Comparison of ENCODE assay signal across 8 cellular contexts in genomic region chr5:9545959-9546851, GRCh38. TPM values are rescaled to one million over a fixed set of nuclear protein-coding genes. Genes with fewer than 3 reads are reported as not detected.
A peak's percentile ranks its signal among the peaks of the same experiment; 100 is the strongest.
DNase-seq lines count a peak whose midpoint lies in the region; ATAC-seq and TF ChIP-seq lines count a peak whose summit lies in the region.

Gene SEMA5A, minus strand, starts transcription at chr5:9546075. Its CDS starts 166,129 bp downstream, at chr5:9379946.

- H3K4me3 ChIP-seq in adrenal gland (peak within 1 kb of the TSS in 3 of 4 donors; percentile 28 to 86 (median 42)), heart right ventricle (peak within 1 kb of the TSS; percentile 45 to 90 (median 75)), ovary (peak within 1 kb of the TSS; percentile 60)

- peak; percentile 51 for DNase-seq in GM10266 (ENCODE audit: extremely low spot score)
- peak; percentile 45 for DNase-seq in LHCN-M2 (ENCODE audit: low read depth)
- DNase-seq in adrenal gland = peak; percentile 33 to 70 (median 51)
- DNase-seq in heart right ventricle = peak; percentile 78 to 84
- DNase-seq in ovary = peak; percentile 68 to 84 (median 78)
- no peak for DNase-seq in NAMALWA (ENCODE audit: low spot score)
- no peak for DNase-seq in RKO (ENCODE audit: low spot score)
- no peak for DNase-seq in CD1c-positive myeloid dendritic cell (ENCODE audit: extremely low spot score)

- H3K27ac ChIP-seq in adrenal gland (peak within 1 kb of the TSS in 3 of 5 donors; percentile 59 to 84 (median 68)), heart right ventricle (peak within 1 kb of the TSS; percentile 14 to 96 (median 84)), ovary (peak within 1 kb of the TSS; percentile 79 to 88)

- WGBS in adrenal gland, 4 donors = 6 to 21% (median 10%) methylated on average over 17 to 87 of the region's 87 CpGs
- 2% methylated on average over 47 to 75 of the region's 87 CpGs for WGBS in heart right ventricle, 2 donors
- WGBS in ovary, 3 donors = 1 to 2% (median 1%) methylated on average over 45 to 71 of the region's 87 CpGs

- TF ChIP-seq CTCF in GM10266 (IDR thresholded peaks at IDR 0.05; ENCODE audit: control insufficient read depth, insufficient read depth, low read depth, missing control alignments) (no peak), adrenal gland (IDR thresholded peaks at IDR 0.05) (no peak), heart right ventricle (IDR thresholded peaks at IDR 0.05) (peak in 4 of 9 donors; percentile 5 to 40 (median 28)), ovary (IDR thresholded peaks at IDR 0.05) (no peak)

- TF ChIP-seq EP300 in ovary (IDR thresholded peaks at IDR 0.05) = no peak

- TF ChIP-seq POLR2A in adrenal gland (IDR thresholded peaks at IDR 0.05) (no peak), ovary (IDR thresholded peaks at IDR 0.05) (peak; percentile 16)

- intact Hi-C loops in adrenal gland (cut with DNase I) = loop anchor here (5.0 to 10.0 kb wide), 2 partner anchors 181 to 184 kb away; no protein-coding TSS in a partner anchor
- intact Hi-C loops in heart right ventricle (cut with DNase I) = loop anchor here in 6 of 10 donors (2.0 to 10.0 kb wide), 6 partner anchors 111 to 261 kb away; no protein-coding TSS in a partner anchor
- intact Hi-C loops in ovary (cut with DNase I) = loop anchor here in 1 of 4 donors (10.0 kb wide), 1 partner anchor 709 kb away; the partner anchor contains the start of gene CCT5

- ATAC-seq in heart right ventricle = peak; percentile 76 to 88 (median 81)

- no peaks in the 10 kb centered on the region for H3K9me3 ChIP-seq in adrenal gland (replicated peaks in 1 of 3)
- no peaks in the 10 kb centered on the region for H3K9me3 ChIP-seq in heart right ventricle
- no peaks in the 10 kb centered on the region for H3K9me3 ChIP-seq in ovary

- H3K4me1 ChIP-seq in adrenal gland (replicated peaks in 1 of 2) (peaks cover 13 to 23% of the 10 kb centered on the region in 2 donors), heart right ventricle (peaks cover 0 to 46% (median 17%) of the 10 kb centered on the region in 9 donors), ovary (ENCODE audit: insufficient read depth) (no peaks in the 10 kb centered on the region)

- H3K27me3 ChIP-seq in adrenal gland (no peaks in the 10 kb centered on the region), heart right ventricle (peaks cover 0 to 46% (median 12%) of the 10 kb centered on the region in 7 donors), ovary (no peaks in the 10 kb centered on the region)

- H3K36me3 ChIP-seq in adrenal gland (replicated peaks in 1 of 2) = no peaks in the 10 kb centered on the region
- H3K36me3 ChIP-seq in heart right ventricle = peaks cover 0 to 27% (median 13%) of the 10 kb centered on the region in 9 donors
- no peaks in the 10 kb centered on the region for H3K36me3 ChIP-seq in ovary

RNA-seq across cellular contexts. Expression of gene SEMA5A, which starts in this region (rescaled TPM):
- total RNA-seq in LHCN-M2 (2014; rRNA removed) (11.4 and 12.8 TPM in 2 replicates), adrenal gland (1 to 10 TPM; 1.1 to 6.0 (median 3.4) TPM), heart right ventricle (10 to 100 TPM; 25.7 to 71.5 (median 49.9) TPM), ovary (1 to 10 TPM; 3.3 to 6.6 (median 4.3) TPM)
- polyA plus RNA-seq in LHCN-M2 (2012) = 1.2 TPM
- polyA plus RNA-seq in adrenal gland (1 to 10 TPM in 1 of 3 donors, under 1 TPM in 2; 0.40 to 3.0 (median 0.97) TPM), heart right ventricle (1 to 10 TPM; 1.9 to 4.0 TPM), ovary (1 to 10 TPM; 2.0 to 5.2 TPM)

Comparison
In these comparisons a context has a peak if more than half of its experiments do, and no peak if none do; other contexts are left out.
1. DNase-seq: peak in GM10266 (single experiment), LHCN-M2 (single experiment), adrenal gland (7 of 7), heart right ventricle (2 of 2) and ovary (5 of 5); none in NAMALWA (single experiment), RKO (single experiment) and CD1c-positive myeloid dendritic cell (single experiment).
2. Peak in every context shown above with its lines, with median percentiles within 50 percentile points of each other: H3K27ac ChIP-seq and H3K4me3 ChIP-seq.